In genomic region chr7:14375998-14376397, GRCh38 we compare ENCODE assay signal across 20 cellular contexts.
"Had no signal": no experiment of that assay in that cellular context is flagged by ENCODE, and none has a peak within 500 bp of the region (broad histone marks: within the 10 kb centered on the region; RNA-seq: fewer than 3 reads in every experiment).

No MANE protein-coding gene starts in this region.

- H3K27ac Mint-ChIP-seq: naive thymus-derived CD4-positive, alpha-beta T cell; nephron progenitor cell had no signal

- H3K4me3 Mint-ChIP-seq: naive thymus-derived CD4-positive, alpha-beta T cell; nephron progenitor cell had no signal

- H3K36me3 Mint-ChIP-seq: naive thymus-derived CD4-positive, alpha-beta T cell had no signal

- H3K27ac ChIP-seq: coronary artery, epithelial cell of prostate, esophagus muscularis mucosa, gastrocnemius medialis, heart right ventricle, right atrium auricular region, sigmoid colon, skin epidermis, thyroid gland, upper lobe of left lung, uterus had no signal

- DNase-seq: effector CD8-positive, alpha-beta T cell; gastrocnemius medialis; heart right ventricle; hypothalamus; kidney glomerular epithelial cell; mammary epithelial cell; naive thymus-derived CD4-positive, alpha-beta T cell; nephron progenitor cell; posterior cingulate gyrus; sigmoid colon; stimulated activated CD4-positive, alpha-beta T cell treated with anti-CD3 and anti-CD28 coated beads, Interleukin-12 subunit alpha, Interleukin-12 subunit beta, amount 100 ng/mL, for 4 hours; stimulated activated naive CD4-positive, alpha-beta T cell treated with Interleukin-2 at 50 U/mL for 16 hours; thyroid gland; upper lobe of left lung; uterus had no signal

- H3K4me1 ChIP-seq: gastrocnemius medialis, right atrium auricular region, sigmoid colon, thyroid gland, upper lobe of left lung, uterus had no signal

- H3K36me3 ChIP-seq: esophagus muscularis mucosa, gastrocnemius medialis, heart right ventricle, right atrium auricular region, sigmoid colon, thyroid gland, upper lobe of left lung, uterus had no signal

- H3K9me3 ChIP-seq: esophagus muscularis mucosa, gastrocnemius medialis, heart right ventricle, right atrium auricular region, sigmoid colon, thyroid gland, upper lobe of left lung, uterus had no signal

- H3K27me3 Mint-ChIP-seq: naive thymus-derived CD4-positive, alpha-beta T cell had no signal

- H3K4me3 ChIP-seq: coronary artery, esophagus muscularis mucosa, gastrocnemius medialis, heart right ventricle, right atrium auricular region, sigmoid colon, skin epidermis, thyroid gland, upper lobe of left lung, uterus had no signal

- ATAC-seq: gastrocnemius medialis; heart right ventricle; naive thymus-derived CD4-positive, alpha-beta T cell had no signal

- H3K4me1 Mint-ChIP-seq: naive thymus-derived CD4-positive, alpha-beta T cell; nephron progenitor cell had no signal

- H3K9me3 Mint-ChIP-seq: nephron progenitor cell had no signal

- H3K27me3 ChIP-seq: esophagus muscularis mucosa, gastrocnemius medialis, heart right ventricle, right atrium auricular region, sigmoid colon, thyroid gland, upper lobe of left lung, uterus had no signal
